7 cellular contexts compared by ENCODE assay signal in genomic region chr9:137095664-137096517, GRCh38. TPM values are rescaled to one million over a fixed set of nuclear protein-coding genes. Genes with fewer than 3 reads are reported as not detected.
DNase-seq lines count a peak whose midpoint lies in the region; ATAC-seq lines count a peak whose summit lies in the region.

No MANE protein-coding gene starts in this region.

- peaks cover 62% of the 10 kb centered on the region for H3K36me3 Mint-ChIP-seq in stimulated activated effector memory CD8-positive, alpha-beta T cell treated with anti-CD3 and anti-CD28 coated beads, Interleukin-12 subunit alpha, Interleukin-12 subunit beta, amount 100 ng/mL, for 72 hours

- peak overlapping the region; percentile 96 for H3K27ac Mint-ChIP-seq in stimulated activated effector memory CD8-positive, alpha-beta T cell treated with anti-CD3 and anti-CD28 coated beads, Interleukin-12 subunit alpha, Interleukin-12 subunit beta, amount 100 ng/mL, for 72 hours

- no peaks in the 10 kb centered on the region for H3K9me3 Mint-ChIP-seq in stimulated activated effector memory CD8-positive, alpha-beta T cell treated with anti-CD3 and anti-CD28 coated beads, Interleukin-12 subunit alpha, Interleukin-12 subunit beta, amount 100 ng/mL, for 72 hours

- H3K4me1 Mint-ChIP-seq in stimulated activated effector memory CD8-positive, alpha-beta T cell treated with anti-CD3 and anti-CD28 coated beads, Interleukin-12 subunit alpha, Interleukin-12 subunit beta, amount 100 ng/mL, for 72 hours, result peaks cover 22% of the 10 kb centered on the region

- peak; percentile 87 for ATAC-seq in GM19043 (IDR thresholded peaks at IDR 0.05; ENCODE audit: low read depth, unreplicated experiment)
- ATAC-seq in HG03045 (IDR thresholded peaks at IDR 0.05; ENCODE audit: unreplicated experiment), result peak; percentile 67
- ATAC-seq in esophagus mucosa, result peak; percentile 39
- peak; percentile 99 for ATAC-seq in stimulated activated effector memory CD8-positive, alpha-beta T cell treated with anti-CD3 and anti-CD28 coated beads, Interleukin-12 subunit alpha, Interleukin-12 subunit beta, amount 100 ng/mL, for 72 hours

- DNase-seq in activated CD4-positive, alpha-beta T cell treated with anti-CD3 and anti-CD28 coated beads for 24 hours (ENCODE audit: low read depth in 2 of 2), result peak; percentile 71 to 79
- DNase-seq in stimulated activated effector memory CD8-positive, alpha-beta T cell treated with anti-CD3 and anti-CD28 coated beads, Interleukin-12 subunit alpha, Interleukin-12 subunit beta, amount 100 ng/mL, for 72 hours (ENCODE audit: low spot score in 2 of 2), result peak; percentile 69 to 90
- no peak for DNase-seq in 8988T
- DNase-seq in NCI-H146 treated with DMSO at 0.1 percent for 48 hours (lab: John Stamatoyannopoulos, UW; ENCODE audit: unreplicated experiment), result no peak

- H3K4me3 Mint-ChIP-seq in stimulated activated effector memory CD8-positive, alpha-beta T cell treated with anti-CD3 and anti-CD28 coated beads, Interleukin-12 subunit alpha, Interleukin-12 subunit beta, amount 100 ng/mL, for 72 hours, result peak overlapping the region; percentile 86

RNA-seq across cellular contexts. Expression of gene MAN1B1, which starts 9.1 kb away (rescaled TPM):
- 46.2 TPM for total RNA-seq in esophagus mucosa

RNA-seq across cellular contexts. Expression of gene UAP1L1, which starts 18.6 kb away (rescaled TPM):
- total RNA-seq in esophagus mucosa, result 4.9 TPM

RNA-seq across cellular contexts. Expression of gene DPP7, which starts 18.6 kb away (rescaled TPM):
- total RNA-seq in esophagus mucosa, result 75.3 TPM

RNA-seq across cellular contexts. Expression of gene SAPCD2, which starts 25.5 kb away (rescaled TPM):
- total RNA-seq in esophagus mucosa, result 13.8 TPM

RNA-seq across cellular contexts. Expression of gene ENTPD2, which starts 42.0 kb away (rescaled TPM):
- total RNA-seq in esophagus mucosa, result 2.9 TPM

Comparison
In these comparisons a context has a peak if more than half of its experiments do, and no peak if none do; other contexts are left out.
1. ATAC-seq: peak in every context shown above with its lines; median percentile 99 in stimulated activated effector memory CD8-positive, alpha-beta T cell treated with anti-CD3 and anti-CD28 coated beads, Interleukin-12 subunit alpha, Interleukin-12 subunit beta, amount 100 ng/mL, for 72 hours; 87 in GM19043; 67 in HG03045; 39 in esophagus mucosa.
2. DNase-seq: peak in activated CD4-positive, alpha-beta T cell treated with anti-CD3 and anti-CD28 coated beads for 24 hours (2 of 2) and stimulated activated effector memory CD8-positive, alpha-beta T cell treated with anti-CD3 and anti-CD28 coated beads, Interleukin-12 subunit alpha, Interleukin-12 subunit beta, amount 100 ng/mL, for 72 hours (2 of 2); none in 8988T (single experiment) and NCI-H146 treated with DMSO at 0.1 percent for 48 hours (single experiment).